1 cellular context compared by ENCODE assay signal in the genomic region with DNA sequence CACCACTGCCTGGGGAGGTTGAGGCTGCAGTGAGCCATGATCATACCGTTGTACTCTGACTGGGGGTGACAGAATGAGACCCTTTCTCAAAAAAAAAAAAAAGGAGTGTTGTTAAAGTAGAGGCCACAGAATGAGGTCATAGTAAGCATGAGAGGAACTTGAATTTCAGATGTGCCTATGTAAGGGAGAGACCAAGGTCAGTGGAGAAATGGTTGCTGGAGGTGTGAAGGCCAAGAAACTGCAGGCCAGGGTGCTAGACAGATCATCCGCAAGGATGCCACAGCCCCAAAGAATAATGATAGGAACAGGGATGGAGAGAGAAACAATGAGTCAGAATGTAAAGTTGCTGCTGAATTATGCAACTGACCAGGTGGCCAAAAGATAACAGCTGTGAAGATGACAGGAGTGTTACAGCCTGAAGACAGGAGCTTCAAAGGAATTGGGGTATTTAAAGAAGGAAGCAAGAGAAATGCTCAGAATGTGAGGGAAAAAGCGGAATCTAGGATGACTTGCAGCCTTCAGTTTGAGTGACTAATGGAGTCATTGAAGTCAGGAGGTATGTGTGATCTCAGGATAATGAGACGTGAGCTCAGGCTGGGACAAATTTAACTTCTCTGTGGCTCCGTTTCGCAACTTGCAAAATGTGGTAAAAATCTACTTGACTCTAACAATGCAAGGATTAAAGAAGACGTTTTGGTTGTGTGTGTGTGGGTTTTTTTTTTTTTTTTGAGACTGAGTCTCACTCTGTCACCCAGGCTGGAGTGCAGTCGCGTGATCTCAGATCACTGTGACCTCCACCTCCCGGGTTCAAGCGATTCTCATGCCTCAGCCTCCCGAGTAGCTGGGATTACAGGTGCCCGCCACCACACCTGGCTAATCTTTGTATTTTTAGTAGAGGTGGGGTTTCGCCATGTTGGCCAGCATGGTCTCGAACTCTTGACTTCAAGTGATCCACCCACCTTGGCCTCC.
TF ChIP-seq lines count a peak whose summit lies in the region.

No MANE protein-coding gene starts in this region.

TF ChIP-seq in K562, 482 proteins besides CTCF, POLR2A, EP300 and RAD21 (continued from another document and continues in another):
- no peak for TF ChIP-seq NELFE (IDR thresholded peaks at IDR 0.05; ENCODE audit: insufficient read depth, insufficient read length)
- TF ChIP-seq CHAMP1 (IDR thresholded peaks at IDR 0.05): peak; percentile 96
- TF ChIP-seq CEBPG (CRISPR knock-in tag; IDR thresholded peaks at IDR 0.05): peak; percentile 97
- TF ChIP-seq CEBPG (tag; conservative IDR thresholded peaks at IDR 0.05 in 1 of 2, IDR thresholded peaks at IDR 0.05 in 1 of 2): peak; percentile 95 to 99
- no peak; the same call in 1 of the 2 replicates for TF ChIP-seq ZNF584 (CRISPR knock-in tag; IDR thresholded peaks at IDR 0.05; ENCODE audit: low read depth)
- TF ChIP-seq ZNF384 (IDR thresholded peaks at IDR 0.05; ENCODE audit: low read depth, low read length): 0 out of 2 replicates have a peak, but pooled peaks have one; percentile 44
- TF ChIP-seq CHCHD3 (CRISPR knock-in tag; IDR thresholded peaks at IDR 0.05): no peak
- TF ChIP-seq CSDE1 (IDR thresholded peaks at IDR 0.05): no peak
- TF ChIP-seq BRF1 (IDR thresholded peaks at IDR 0.05; ENCODE audit: borderline replicate concordance, extremely low read depth, insufficient read length): no peak
- TF ChIP-seq HCFC1 (IDR thresholded peaks at IDR 0.05; ENCODE audit: low read depth, low read length): no peak
- TF ChIP-seq CREB3L1 (IDR thresholded peaks at IDR 0.05; ENCODE audit: borderline replicate concordance, low read depth): peak; percentile 62; the same call in 1 of the 2 replicates
- TF ChIP-seq TAF9B (IDR thresholded peaks at IDR 0.05; ENCODE audit: partially characterized antibody): peak; percentile 100
- 0 out of 2 replicates have a peak, but pooled peaks have one; percentile 26 for TF ChIP-seq NCOA6 (IDR thresholded peaks at IDR 0.05)
- TF ChIP-seq MLX (CRISPR knock-in tag; conservative IDR thresholded peaks at IDR 0.05): no peak
- TF ChIP-seq, protein P1, sequence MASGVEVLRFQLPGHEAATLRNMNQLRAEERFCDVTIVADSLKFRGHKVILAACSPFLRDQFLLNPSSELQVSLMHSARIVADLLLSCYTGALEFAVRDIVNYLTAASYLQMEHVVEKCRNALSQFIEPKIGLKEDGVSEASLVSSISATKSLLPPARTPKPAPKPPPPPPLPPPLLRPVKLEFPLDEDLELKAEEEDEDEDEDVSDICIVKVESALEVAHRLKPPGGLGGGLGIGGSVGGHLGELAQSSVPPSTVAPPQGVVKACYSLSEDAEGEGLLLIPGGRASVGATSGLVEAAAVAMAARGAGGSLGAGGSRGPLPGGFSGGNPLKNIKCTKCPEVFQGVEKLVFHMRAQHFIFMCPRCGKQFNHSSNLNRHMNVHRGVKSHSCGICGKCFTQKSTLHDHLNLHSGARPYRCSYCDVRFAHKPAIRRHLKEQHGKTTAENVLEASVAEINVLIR (CRISPR knock-in tag; IDR thresholded peaks at IDR 0.05): no peak
- TF ChIP-seq GTF2F1 (IDR thresholded peaks at IDR 0.05; ENCODE audit: low read depth, low read length): no peak
- TF ChIP-seq, protein P2, sequence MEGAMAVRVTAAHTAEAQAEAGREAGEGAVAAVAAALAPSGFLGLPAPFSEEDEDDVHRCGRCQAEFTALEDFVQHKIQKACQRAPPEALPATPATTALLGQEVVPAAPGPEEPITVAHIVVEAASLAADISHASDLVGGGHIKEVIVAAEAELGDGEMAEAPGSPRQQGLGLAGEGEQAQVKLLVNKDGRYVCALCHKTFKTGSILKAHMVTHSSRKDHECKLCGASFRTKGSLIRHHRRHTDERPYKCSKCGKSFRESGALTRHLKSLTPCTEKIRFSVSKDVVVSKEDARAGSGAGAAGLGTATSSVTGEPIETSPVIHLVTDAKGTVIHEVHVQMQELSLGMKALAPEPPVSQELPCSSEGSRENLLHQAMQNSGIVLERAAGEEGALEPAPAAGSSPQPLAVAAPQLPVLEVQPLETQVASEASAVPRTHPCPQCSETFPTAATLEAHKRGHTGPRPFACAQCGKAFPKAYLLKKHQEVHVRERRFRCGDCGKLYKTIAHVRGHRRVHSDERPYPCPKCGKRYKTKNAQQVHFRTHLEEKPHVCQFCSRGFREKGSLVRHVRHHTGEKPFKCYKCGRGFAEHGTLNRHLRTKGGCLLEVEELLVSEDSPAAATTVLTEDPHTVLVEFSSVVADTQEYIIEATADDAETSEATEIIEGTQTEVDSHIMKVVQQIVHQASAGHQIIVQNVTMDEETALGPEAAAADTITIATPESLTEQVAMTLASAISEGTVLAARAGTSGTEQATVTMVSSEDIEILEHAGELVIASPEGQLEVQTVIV (CRISPR knock-in tag; IDR thresholded peaks at IDR 0.05; ENCODE audit: borderline replicate concordance): no peak
- TF ChIP-seq ZNF165 (CRISPR knock-in tag; IDR thresholded peaks at IDR 0.05; ENCODE audit: borderline replicate concordance): no peak
- TF ChIP-seq, protein P3, sequence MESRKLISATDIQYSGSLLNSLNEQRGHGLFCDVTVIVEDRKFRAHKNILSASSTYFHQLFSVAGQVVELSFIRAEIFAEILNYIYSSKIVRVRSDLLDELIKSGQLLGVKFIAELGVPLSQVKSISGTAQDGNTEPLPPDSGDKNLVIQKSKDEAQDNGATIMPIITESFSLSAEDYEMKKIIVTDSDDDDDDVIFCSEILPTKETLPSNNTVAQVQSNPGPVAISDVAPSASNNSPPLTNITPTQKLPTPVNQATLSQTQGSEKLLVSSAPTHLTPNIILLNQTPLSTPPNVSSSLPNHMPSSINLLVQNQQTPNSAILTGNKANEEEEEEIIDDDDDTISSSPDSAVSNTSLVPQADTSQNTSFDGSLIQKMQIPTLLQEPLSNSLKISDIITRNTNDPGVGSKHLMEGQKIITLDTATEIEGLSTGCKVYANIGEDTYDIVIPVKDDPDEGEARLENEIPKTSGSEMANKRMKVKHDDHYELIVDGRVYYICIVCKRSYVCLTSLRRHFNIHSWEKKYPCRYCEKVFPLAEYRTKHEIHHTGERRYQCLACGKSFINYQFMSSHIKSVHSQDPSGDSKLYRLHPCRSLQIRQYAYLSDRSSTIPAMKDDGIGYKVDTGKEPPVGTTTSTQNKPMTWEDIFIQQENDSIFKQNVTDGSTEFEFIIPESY (CRISPR knock-in tag; IDR thresholded peaks at IDR 0.05): peak; percentile 72
- TF ChIP-seq PHB (CRISPR knock-in tag; IDR thresholded peaks at IDR 0.05): no peak
- TF ChIP-seq MED1 (CRISPR knock-in tag; IDR thresholded peaks at IDR 0.05; ENCODE audit: borderline replicate concordance): no peak
- no peak for TF ChIP-seq ZNF134 (CRISPR knock-in tag; conservative IDR thresholded peaks at IDR 0.05)
- no peak for TF ChIP-seq TBP (optimal IDR thresholded peaks at IDR 0.05; ENCODE audit: low read depth, low read length)
- TF ChIP-seq NR2C2 (CRISPR knock-in tag; IDR thresholded peaks at IDR 0.05): no peak
- TF ChIP-seq NR2C2 (tag; IDR thresholded peaks at IDR 0.05): peak; percentile 67; the same call in 1 of the 2 replicates
- peak; percentile 67; the same call in 1 of the 2 replicates for TF ChIP-seq DIDO1 (tag; IDR thresholded peaks at IDR 0.05; ENCODE audit: low read depth)
- TF ChIP-seq MAFG (tag; conservative IDR thresholded peaks at IDR 0.05): peak; percentile 98
- peak; percentile 71 for TF ChIP-seq ELF4 (CRISPR knock-in tag; IDR thresholded peaks at IDR 0.05)
- TF ChIP-seq, protein P4, sequence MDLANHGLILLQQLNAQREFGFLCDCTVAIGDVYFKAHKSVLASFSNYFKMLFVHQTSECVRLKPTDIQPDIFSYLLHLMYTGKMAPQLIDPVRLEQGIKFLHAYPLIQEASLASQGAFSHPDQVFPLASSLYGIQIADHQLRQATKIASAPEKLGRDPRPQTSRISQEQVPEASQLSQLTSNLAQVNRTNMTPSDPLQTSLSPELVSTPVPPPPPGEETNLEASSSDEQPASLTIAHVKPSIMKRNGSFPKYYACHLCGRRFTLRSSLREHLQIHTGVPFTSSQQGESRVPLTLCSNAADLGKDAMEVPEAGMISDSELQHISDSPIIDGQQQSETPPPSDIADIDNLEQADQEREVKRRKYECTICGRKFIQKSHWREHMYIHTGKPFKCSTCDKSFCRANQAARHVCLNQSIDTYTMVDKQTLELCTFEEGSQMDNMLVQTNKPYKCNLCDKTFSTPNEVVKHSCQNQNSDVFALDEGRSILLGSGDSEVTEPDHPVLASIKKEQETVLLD (IDR thresholded peaks at IDR 0.05): peak; percentile 93
- TF ChIP-seq FIP1L1 (IDR thresholded peaks at IDR 0.05; ENCODE audit: low read depth, low read length, poor library complexity, severe bottlenecking): no peak
- peak; percentile 63 for TF ChIP-seq GATAD2A (IDR thresholded peaks at IDR 0.05)
- peak; percentile 36; the same call in 1 of the 2 replicates for TF ChIP-seq EHMT2 (IDR thresholded peaks at IDR 0.05)
- no peak for TF ChIP-seq KAT7 (CRISPR knock-in tag; IDR thresholded peaks at IDR 0.05; ENCODE audit: borderline replicate concordance)
- TF ChIP-seq ZKSCAN1 (IDR thresholded peaks at IDR 0.05; ENCODE audit: low read depth, low read length): no peak
- TF ChIP-seq DMBX1 (CRISPR knock-in tag; IDR thresholded peaks at IDR 0.05; ENCODE audit: borderline replicate concordance): peak; percentile 89
- peak; percentile 60 for TF ChIP-seq OTX1 (CRISPR knock-in tag; IDR thresholded peaks at IDR 0.05)
- no peak for TF ChIP-seq RBM14 (IDR thresholded peaks at IDR 0.05; ENCODE audit: borderline replicate concordance, insufficient read depth, low read depth, low read length)
- TF ChIP-seq ZNF780A (CRISPR knock-in tag; IDR thresholded peaks at IDR 0.05): no peak
- no peak for TF ChIP-seq HDAC6 (IDR thresholded peaks at IDR 0.05; ENCODE audit: low read depth, low read length)
- TF ChIP-seq SMAD3 (CRISPR knock-in tag; conservative IDR thresholded peaks at IDR 0.05): peak; percentile 75
- peak; percentile 84 for TF ChIP-seq SMAD1 (IDR thresholded peaks at IDR 0.05; ENCODE audit: low read depth, low read length, partially characterized antibody)
- peak; percentile 95 for TF ChIP-seq CBFA2T2 (conservative IDR thresholded peaks at IDR 0.05)
- TF ChIP-seq ZNF655 (CRISPR knock-in tag; IDR thresholded peaks at IDR 0.05): no peak
- peak; percentile 94 for TF ChIP-seq ZNF644 (tag; IDR thresholded peaks at IDR 0.05; ENCODE audit: low read depth)
- no peak for TF ChIP-seq CBX8 (IDR thresholded peaks at IDR 0.05; ENCODE audit: borderline replicate concordance, extremely low read depth, low read depth, low read length, poor library complexity, severe bottlenecking)
- no peak for TF ChIP-seq SREBF2 (CRISPR knock-in tag; IDR thresholded peaks at IDR 0.05)
- no peak for TF ChIP-seq RBM15 (IDR thresholded peaks at IDR 0.05; ENCODE audit: insufficient read depth, low read length)
- no peak for TF ChIP-seq SIRT6 (IDR thresholded peaks at IDR 0.05; ENCODE audit: low read depth, low read length)
- no peak for TF ChIP-seq PPARD (CRISPR knock-in tag; IDR thresholded peaks at IDR 0.05)
- no peak for TF ChIP-seq STAT5B (CRISPR knock-in tag; IDR thresholded peaks at IDR 0.05)
- TF ChIP-seq TEAD4 (IDR thresholded peaks at IDR 0.05; ENCODE audit: low read length): peak; percentile 96
- TF ChIP-seq TEAD4 (CRISPR knock-in tag; IDR thresholded peaks at IDR 0.05; ENCODE audit: borderline replicate concordance): no peak
- peak; percentile 74 for TF ChIP-seq CREB3 (tag; conservative IDR thresholded peaks at IDR 0.05; ENCODE audit: low read depth)
- TF ChIP-seq ZNF3 (CRISPR knock-in tag; IDR thresholded peaks at IDR 0.05): no peak
